Comparison of ENCODE assay signal across 16 cellular contexts in genomic region chr2:45936623-45936979, GRCh38.
DNase-seq lines count a peak whose midpoint lies in the region; ATAC-seq and TF ChIP-seq lines count a peak whose summit lies in the region.
"Had no signal": no experiment of that assay in that cellular context is flagged by ENCODE, and none has a peak within 500 bp of the region (broad histone marks: within the 10 kb centered on the region; RNA-seq: fewer than 3 reads in every experiment).

No MANE protein-coding gene starts in this region.

- peaks cover 16% of the 10 kb centered on the region for H3K4me1 ChIP-seq in IMR-90 (ENCODE audit: control insufficient read depth, insufficient read depth, low read length)
- peaks cover 27% of the 10 kb centered on the region for H3K4me1 ChIP-seq in RWPE2 (ENCODE audit: insufficient read depth, poor library complexity, severe bottlenecking)
- peaks cover 19% of the 10 kb centered on the region for H3K4me1 ChIP-seq in mesenchymal stem cell (ENCODE audit: control insufficient read depth, insufficient read depth, low read depth, low read length)
- peaks cover 2 to 26% (median 16%) of the 10 kb centered on the region in 5 donors for H3K4me1 ChIP-seq in subcutaneous abdominal adipose tissue (ENCODE audit: control insufficient read depth in 5 of 5, insufficient read depth in 5 of 5, low read length in 5 of 5)
- H3K4me1 ChIP-seq in Peyer's patch = peaks cover 0 to 19% (median 2%) of the 10 kb centered on the region in 4 donors

- H3K4me1 Mint-ChIP-seq in activated naive CD8-positive, alpha-beta T cell treated with anti-CD3 and anti-CD28 coated beads, Interleukin-2, amount 50 U/mL, for 24 hours = peaks cover 3% of the 10 kb centered on the region

- peak overlapping the region; percentile 42; the same call in 1 of the 2 replicates for H3K4ac ChIP-seq in IMR-90 (ENCODE audit: low read depth, low read length)
- no peak overlapping the region for H3K4ac ChIP-seq in mesenchymal stem cell (ENCODE audit: low read depth in 1 of 2, low read length in 2 of 2)

- peak overlapping the region; percentile 74 for H2BK120ac ChIP-seq in IMR-90 (ENCODE audit: low read depth, low read length)
- no peak overlapping the region for H2BK120ac ChIP-seq in mesenchymal stem cell (ENCODE audit: low read depth, low read length)

- H4K8ac ChIP-seq in IMR-90 (ENCODE audit: low read depth in 2 of 2, low read length in 2 of 2) = peak overlapping the region in 1 of 2 experiments; percentile 45; a peak in 1 of 4 replicates
- no peak overlapping the region for H4K8ac ChIP-seq in mesenchymal stem cell (ENCODE audit: low read length)

- no peak overlapping the region for H3K18ac ChIP-seq in IMR-90 (ENCODE audit: low read depth, low read length)
- H3K18ac ChIP-seq in mesenchymal stem cell (ENCODE audit: low read depth in 1 of 2, low read length in 2 of 2) = no peak overlapping the region

- no peak overlapping the region for H3K23ac ChIP-seq in IMR-90 (ENCODE audit: low read depth, low read length)
- no peak overlapping the region for H3K23ac ChIP-seq in mesenchymal stem cell (ENCODE audit: low read length in 2 of 2)

- peaks cover 4% of the 10 kb centered on the region; the same call in 1 of the 2 replicates for H4K20me1 ChIP-seq in IMR-90 (ENCODE audit: insufficient read depth, low read length)

- TF ChIP-seq POLR2A in IMR-90 (IDR thresholded peaks at IDR 0.05; ENCODE audit: low read depth, low read length) = no peak
- no peak for TF ChIP-seq POLR2A in Peyer's patch (IDR thresholded peaks at IDR 0.05)

- 0 out of 2 replicates have a peak overlapping the region, but pooled peaks have one; percentile 67 for H2AK5ac ChIP-seq in IMR-90 (ENCODE audit: low read depth, low read length)
- peak overlapping the region; percentile 40 for H2AK5ac ChIP-seq in mesenchymal stem cell (ENCODE audit: low read length, severe bottlenecking)

- H3K36me3 Mint-ChIP-seq in activated naive CD8-positive, alpha-beta T cell treated with anti-CD3 and anti-CD28 coated beads, Interleukin-2, amount 50 U/mL, for 24 hours (ENCODE audit: low read depth) = no peaks in the 10 kb centered on the region
- H3K36me3 Mint-ChIP-seq: activated CD4-positive, alpha-beta memory T cell treated with anti-CD3 and anti-CD28 coated beads for 36 hours; natural killer cell had no signal

- H4K5ac ChIP-seq in IMR-90 (ENCODE audit: low read depth, low read length) = no peak overlapping the region

- no peaks in the 10 kb centered on the region for H3K9me3 ChIP-seq in IMR-90 (ENCODE audit: control insufficient read depth, insufficient read depth, low read length)
- no peaks in the 10 kb centered on the region for H3K9me3 ChIP-seq in RWPE2 (ENCODE audit: severe bottlenecking)
- H3K9me3 ChIP-seq in mesenchymal stem cell (ENCODE audit: control insufficient read depth, low read length) = no peaks in the 10 kb centered on the region
- H3K9me3 ChIP-seq in subcutaneous abdominal adipose tissue (ENCODE audit: control insufficient read depth in 5 of 5, low read length in 5 of 5) = no peaks in the 10 kb centered on the region
- no peaks in the 10 kb centered on the region for H3K9me3 ChIP-seq in Peyer's patch

- H2BK20ac ChIP-seq in IMR-90 (ENCODE audit: low read depth, low read length) = peak overlapping the region; percentile 63

- CTCF ChIA-PET in IMR-90 (lab: Yijun Ruan, JAX) = interaction anchor here (1.1 kb wide), 1 partner anchor 21 kb away, joined by 3 read pairs; no protein-coding TSS in a partner anchor

- no peak overlapping the region for H3K27ac Mint-ChIP-seq in activated naive CD8-positive, alpha-beta T cell treated with anti-CD3 and anti-CD28 coated beads, Interleukin-2, amount 50 U/mL, for 24 hours
- H3K27ac Mint-ChIP-seq: activated CD4-positive, alpha-beta memory T cell treated with anti-CD3 and anti-CD28 coated beads for 36 hours; natural killer cell; progenitor cell of endocrine pancreas had no signal

- H2BK15ac ChIP-seq in IMR-90 (ENCODE audit: low read depth, low read length) (peak overlapping the region; percentile 37; the same call in 2 of the 3 replicates), mesenchymal stem cell (ENCODE audit: low read depth, poor library complexity, severe bottlenecking) (no peak overlapping the region)

- no peak overlapping the region for H3K4me2 ChIP-seq in IMR-90 (ENCODE audit: low read depth, low read length)
- H3K4me2 ChIP-seq in mesenchymal stem cell (ENCODE audit: low read length, poor library complexity, severe bottlenecking) = no peak overlapping the region

- peaks cover 21% of the 10 kb centered on the region for H3K9me1 ChIP-seq in IMR-90 (ENCODE audit: insufficient read depth, low read length)

- no peak for TF ChIP-seq RAD21 in IMR-90 (IDR thresholded peaks at IDR 0.05; ENCODE audit: low read length)

- no peak overlapping the region for H3K4me3 Mint-ChIP-seq in activated naive CD8-positive, alpha-beta T cell treated with anti-CD3 and anti-CD28 coated beads, Interleukin-2, amount 50 U/mL, for 24 hours
- H3K4me3 Mint-ChIP-seq: activated CD4-positive, alpha-beta memory T cell treated with anti-CD3 and anti-CD28 coated beads for 36 hours; natural killer cell; stimulated activated naive CD8-positive, alpha-beta T cell treated with anti-CD3 and anti-CD28 coated beads, Interleukin-15, amount 100 ng/mL, for 72 hours had no signal

- dilution Hi-C loops in IMR-90 (cut with HindIII; ENCODE audit: low sequenced_read_pairs, unreplicated experiment) = loop anchor here (25.0 kb wide), 1 partner anchor 299 kb away; no protein-coding TSS in a partner anchor

- H3K9ac ChIP-seq in IMR-90 (ENCODE audit: low read depth, low read length) (no peak overlapping the region), mesenchymal stem cell (ENCODE audit: low read length) (peak overlapping the region; percentile 46), subcutaneous abdominal adipose tissue (ENCODE audit: low read length in 5 of 5) (no peak overlapping the region)

- no CpG with 5 or more reads among the region's 5 CpGs for WGBS in IMR-90 (ENCODE audit: extremely low coverage in 2 of 2, insufficient read length in 1 of 2), 2 experiments
- WGBS in mesenchymal stem cell = no CpG with 5 or more reads among the region's 5 CpGs

- ATAC-seq in IMR-90 (ENCODE audit: low read depth) (no peak), RWPE2 (ENCODE audit: low read depth) (no peak)
- no peak for ATAC-seq in activated naive CD8-positive, alpha-beta T cell treated with anti-CD3 and anti-CD28 coated beads, Interleukin-2, amount 50 U/mL, for 24 hours

- POLR2A ChIA-PET in IMR-90 (lab: Charles Lee; ENCODE audit: unreplicated experiment) = no interaction called here

- no peaks in the 10 kb centered on the region for H3K27me3 Mint-ChIP-seq in activated naive CD8-positive, alpha-beta T cell treated with anti-CD3 and anti-CD28 coated beads, Interleukin-2, amount 50 U/mL, for 24 hours
- H3K27me3 Mint-ChIP-seq: activated CD4-positive, alpha-beta memory T cell treated with anti-CD3 and anti-CD28 coated beads for 36 hours; stimulated activated naive CD8-positive, alpha-beta T cell treated with anti-CD3 and anti-CD28 coated beads, Interleukin-15, amount 100 ng/mL, for 72 hours had no signal

- in situ Hi-C loops in IMR-90 (cut with MboI; ENCODE audit: low sequenced_read_pairs) = loop anchor here (5.0 to 10.0 kb wide), 2 partner anchors 162 to 289 kb away; no protein-coding TSS in a partner anchor

- H2BK5ac ChIP-seq in IMR-90 (ENCODE audit: low read depth, low read length, poor library complexity, severe bottlenecking) = no peak overlapping the region
- no peak overlapping the region for H2BK5ac ChIP-seq in mesenchymal stem cell (ENCODE audit: low read depth, low read length, poor library complexity, severe bottlenecking)

- H2AFZ ChIP-seq in IMR-90 (replicated peaks; ENCODE audit: low read length, poor library complexity) (peak overlapping the region; percentile 24), mesenchymal stem cell (ENCODE audit: low read depth, low read length) (no peak overlapping the region)

- no peak overlapping the region for H3K56ac ChIP-seq in IMR-90 (ENCODE audit: extremely low read depth, insufficient read depth, low read length)

- H3K27ac ChIP-seq in IMR-90 (ENCODE audit: insufficient read depth, low read length) (no peak overlapping the region), RWPE2 (ENCODE audit: poor library complexity, severe bottlenecking) (peak overlapping the region; percentile 42), mesenchymal stem cell (ENCODE audit: low read length, poor library complexity, severe bottlenecking) (no peak overlapping the region), subcutaneous abdominal adipose tissue (ENCODE audit: low read depth, low read length) (peak overlapping the region; percentile 28), Peyer's patch (no peak overlapping the region)
- H3K27ac ChIP-seq: cardiac muscle cell had no signal

- intact Hi-C loops in IMR-90 (cut with micrococcal nuclease) = loop anchor here (1.0 to 10.0 kb wide), 6 partner anchors 74 to 952 kb away; partner anchors contain the start of gene PRKCE

- BruUV-seq in IMR-90 (replicated peaks; lab: Mats Ljungman, UMichigan) = no TSS peak

- no peak overlapping the region for H3K4me3 ChIP-seq in IMR-90 (ENCODE audit: insufficient read depth, low read depth, low read length)
- no peak overlapping the region for H3K4me3 ChIP-seq in RWPE2 (ENCODE audit: severe bottlenecking)
- no peak overlapping the region for H3K4me3 ChIP-seq in mesenchymal stem cell (ENCODE audit: insufficient read depth in 1 of 2, low read depth in 1 of 2, low read length in 2 of 2)
- no peak overlapping the region for H3K4me3 ChIP-seq in subcutaneous abdominal adipose tissue (ENCODE audit: low read depth in 1 of 5, low read length in 5 of 5)
- H3K4me3 ChIP-seq in Peyer's patch = no peak overlapping the region
- H3K4me3 ChIP-seq: cardiac muscle cell, smooth muscle cell had no signal

- no peaks in the 10 kb centered on the region for H3K9me3 Mint-ChIP-seq in activated naive CD8-positive, alpha-beta T cell treated with anti-CD3 and anti-CD28 coated beads, Interleukin-2, amount 50 U/mL, for 24 hours
- H3K9me3 Mint-ChIP-seq: activated CD4-positive, alpha-beta memory T cell treated with anti-CD3 and anti-CD28 coated beads for 36 hours; natural killer cell; stimulated activated naive CD8-positive, alpha-beta T cell treated with anti-CD3 and anti-CD28 coated beads, Interleukin-15, amount 100 ng/mL, for 72 hours had no signal

- peak overlapping the region; percentile 67 for H2AK9ac ChIP-seq in IMR-90 (replicated peaks; ENCODE audit: low read depth, low read length, poor library complexity)

- H2BK12ac ChIP-seq in mesenchymal stem cell (ENCODE audit: low read length in 2 of 2) = no peak overlapping the region

- H3K14ac ChIP-seq in IMR-90 (replicated peaks; ENCODE audit: low read depth, low read length) = no peak overlapping the region
- H3K14ac ChIP-seq in mesenchymal stem cell (ENCODE audit: low read length in 2 of 2) = no peak overlapping the region

- H4K91ac ChIP-seq in IMR-90 (ENCODE audit: insufficient read depth, low read depth, low read length) (no peak overlapping the region), mesenchymal stem cell (ENCODE audit: low read length) (no peak overlapping the region)

- H3K27me3 ChIP-seq in IMR-90 (ENCODE audit: control insufficient read depth, insufficient read depth, low read length) = no peaks in the 10 kb centered on the region
- no peaks in the 10 kb centered on the region for H3K27me3 ChIP-seq in RWPE2 (ENCODE audit: insufficient read depth, poor library complexity, severe bottlenecking)
- H3K27me3 ChIP-seq in mesenchymal stem cell (ENCODE audit: control insufficient read depth in 1 of 2, insufficient read depth in 1 of 2, low read length in 2 of 2) = no peaks in the 10 kb centered on the region
- H3K27me3 ChIP-seq in subcutaneous abdominal adipose tissue (ENCODE audit: control insufficient read depth in 5 of 5, insufficient read depth in 4 of 5, low read length in 5 of 5) = no peaks in the 10 kb centered on the region
- H3K27me3 ChIP-seq in Peyer's patch = no peaks in the 10 kb centered on the region
- H3K27me3 ChIP-seq: cardiac muscle cell had no signal

- DNase-seq in IMR-90 = no peak
- DNase-seq in RWPE2 (ENCODE audit: low spot score) = no peak
- DNase-seq in mesenchymal stem cell = no peak
- DNase-seq in activated naive CD8-positive, alpha-beta T cell treated with anti-CD3 and anti-CD28 coated beads, Interleukin-2, amount 50 U/mL, for 24 hours = no peak
- no peak for DNase-seq in NCI-H1092 treated with DMSO at 0.1 percent for 48 hours (lab: John Stamatoyannopoulos, UW)
- no peak for DNase-seq in AML-193 (lab: John Stamatoyannopoulos, UW)
- DNase-seq in Peyer's patch = no peak
- DNase-seq: activated CD4-positive, CD25-positive, alpha-beta regulatory T cell; natural killer cell; T-helper 9 cell had no signal

- no peaks in the 10 kb centered on the region for H3K36me3 ChIP-seq in IMR-90 (ENCODE audit: control insufficient read depth, insufficient read depth, low read length)
- H3K36me3 ChIP-seq in RWPE2 (ENCODE audit: low read depth) = no peaks in the 10 kb centered on the region
- H3K36me3 ChIP-seq in mesenchymal stem cell (ENCODE audit: control insufficient read depth in 1 of 2, insufficient read depth in 2 of 2, low read depth in 1 of 2, low read length in 2 of 2) = no peaks in the 10 kb centered on the region
- no peaks in the 10 kb centered on the region for H3K36me3 ChIP-seq in subcutaneous abdominal adipose tissue (ENCODE audit: control insufficient read depth in 5 of 5, insufficient read depth in 5 of 5, low read length in 5 of 5)
- H3K36me3 ChIP-seq in Peyer's patch = no peaks in the 10 kb centered on the region
- H3K36me3 ChIP-seq: cardiac muscle cell had no signal

- TF ChIP-seq CTCF in IMR-90 (conservative IDR thresholded peaks at IDR 0.05; ENCODE audit: low read depth, low read length) = no peak
- peak; percentile 60 for TF ChIP-seq CTCF in RWPE2 (IDR thresholded peaks at IDR 0.05; ENCODE audit: poor library complexity, severe bottlenecking)
- no peak for TF ChIP-seq CTCF in Peyer's patch (IDR thresholded peaks at IDR 0.05)

- H3K79me1 ChIP-seq in IMR-90 (ENCODE audit: low read depth in 1 of 2, low read length in 2 of 2) = peaks cover 2 to 23% of the 10 kb centered on the region in 2 experiments; a peak in 2 of 4 replicates
- H3K79me1 ChIP-seq in mesenchymal stem cell (replicated peaks; ENCODE audit: low read length, poor library complexity, severe bottlenecking) = no peaks in the 10 kb centered on the region

Comparison
In these comparisons a context has a peak if more than half of its experiments do, and no peak if none do; other contexts are left out.
1. H3K27ac ChIP-seq: peak in RWPE2 (single experiment) and subcutaneous abdominal adipose tissue (single experiment); none in IMR-90 (single experiment), mesenchymal stem cell (single experiment) and Peyer's patch (0 of 4).